In the genomic region with DNA sequence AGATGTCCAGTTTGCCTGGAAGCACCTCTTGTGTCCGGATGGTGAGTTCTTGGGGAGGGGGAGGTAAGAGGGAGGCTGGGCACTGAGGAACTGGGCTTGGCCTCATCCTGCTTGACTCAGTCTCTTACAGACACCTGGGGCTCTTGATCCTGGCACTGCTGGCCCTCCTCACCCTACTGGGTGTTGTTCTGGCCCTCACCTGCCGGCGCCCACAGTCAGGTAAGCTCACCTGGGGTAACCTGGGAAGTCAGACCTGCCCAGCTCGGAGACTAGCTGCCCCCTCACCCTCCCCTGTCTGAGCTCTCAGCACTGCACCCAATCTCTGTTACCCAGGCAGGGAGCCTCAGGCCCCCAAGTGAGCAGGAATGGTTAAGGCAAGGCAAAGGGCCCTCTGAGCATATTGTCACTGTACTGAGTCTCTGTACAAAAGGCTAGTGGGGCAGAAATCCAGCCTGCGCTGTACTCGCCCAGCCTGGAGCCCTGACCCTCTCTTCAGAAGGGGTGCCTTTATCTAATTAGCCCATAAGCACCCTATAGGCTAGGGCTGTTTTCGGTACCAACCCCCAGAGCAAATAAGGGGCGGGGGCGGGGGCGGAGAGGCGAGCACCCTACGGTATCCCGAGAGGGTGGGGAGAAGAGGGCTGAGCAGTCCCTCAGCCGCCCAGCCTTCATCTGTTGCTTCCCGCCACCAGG, we compare ENCODE assay signal across 8 cellular contexts. TPM values are rescaled to one million over a fixed set of nuclear protein-coding genes. Genes with fewer than 3 reads are reported as not detected.
DNase-seq lines count a peak whose midpoint lies in the region; ATAC-seq and TF ChIP-seq lines count a peak whose summit lies in the region.

No MANE protein-coding gene starts in this region.

- H3K27me3 Mint-ChIP-seq in activated naive CD8-positive, alpha-beta T cell treated with anti-CD3 and anti-CD28 coated beads, Interleukin-2, amount 10 ng/mL, durations not matched to agents 7 days and 5 days: peaks cover 13% of the 10 kb centered on the region
- peaks cover 23% of the 10 kb centered on the region for H3K27me3 Mint-ChIP-seq in activated naive CD8-positive, alpha-beta T cell treated with anti-CD3 and anti-CD28 coated beads for 36 hours
- peaks cover 6% of the 10 kb centered on the region for H3K27me3 Mint-ChIP-seq in activated CD8-positive, alpha-beta T cell treated with anti-CD3 and anti-CD28 coated beads, Interleukin-2, amount 10 ng/mL, durations not matched to agents 7 days and 5 days (ENCODE audit: low read depth)

- intact Hi-C loops in lower lobe of right lung (cut with DNase I): no loop called here
- intact Hi-C loops in upper lobe of right lung (cut with DNase I): no loop called here
- intact Hi-C loops in head of caudate nucleus (cut with DNase I): no loop called here

- no peaks in the 10 kb centered on the region for H3K9me3 Mint-ChIP-seq in activated naive CD8-positive, alpha-beta T cell treated with anti-CD3 and anti-CD28 coated beads, Interleukin-2, amount 10 ng/mL, durations not matched to agents 7 days and 5 days
- no peaks in the 10 kb centered on the region for H3K9me3 Mint-ChIP-seq in activated naive CD8-positive, alpha-beta T cell treated with anti-CD3 and anti-CD28 coated beads for 36 hours
- H3K9me3 Mint-ChIP-seq in activated CD8-positive, alpha-beta T cell treated with anti-CD3 and anti-CD28 coated beads, Interleukin-2, amount 10 ng/mL, durations not matched to agents 7 days and 5 days (ENCODE audit: insufficient read depth): no peaks in the 10 kb centered on the region

- H3K4me1 Mint-ChIP-seq in activated naive CD8-positive, alpha-beta T cell treated with anti-CD3 and anti-CD28 coated beads, Interleukin-2, amount 10 ng/mL, durations not matched to agents 7 days and 5 days: peaks cover 14% of the 10 kb centered on the region
- H3K4me1 Mint-ChIP-seq in activated naive CD8-positive, alpha-beta T cell treated with anti-CD3 and anti-CD28 coated beads for 36 hours: peaks cover 14% of the 10 kb centered on the region
- H3K4me1 Mint-ChIP-seq in activated CD8-positive, alpha-beta T cell treated with anti-CD3 and anti-CD28 coated beads, Interleukin-2, amount 10 ng/mL, durations not matched to agents 7 days and 5 days (ENCODE audit: low read depth): peaks cover 22% of the 10 kb centered on the region

- H3K27ac Mint-ChIP-seq in activated naive CD8-positive, alpha-beta T cell treated with anti-CD3 and anti-CD28 coated beads, Interleukin-2, amount 10 ng/mL, durations not matched to agents 7 days and 5 days: no peak overlapping the region
- no peak overlapping the region for H3K27ac Mint-ChIP-seq in activated naive CD8-positive, alpha-beta T cell treated with anti-CD3 and anti-CD28 coated beads for 36 hours
- no peak overlapping the region for H3K27ac Mint-ChIP-seq in activated CD8-positive, alpha-beta T cell treated with anti-CD3 and anti-CD28 coated beads, Interleukin-2, amount 10 ng/mL, durations not matched to agents 7 days and 5 days

- CTCF ChIA-PET in activated CD8-positive, alpha-beta T cell treated with anti-CD3 and anti-CD28 coated beads, Interleukin-2, amount 10 ng/mL, durations not matched to agents 7 days and 5 days (lab: Charles Lee): interaction anchor here (4.4 kb wide), 1 partner anchor 17 kb away, joined by 39 read pairs; the partner anchor contains the start of gene CRELD1

- H3K27me3 ChIP-seq in lower lobe of right lung (ENCODE audit: low read depth) (no peaks in the 10 kb centered on the region), upper lobe of right lung (no peaks in the 10 kb centered on the region)

- peak overlapping the region; percentile 48 for H3K4me3 Mint-ChIP-seq in activated naive CD8-positive, alpha-beta T cell treated with anti-CD3 and anti-CD28 coated beads, Interleukin-2, amount 10 ng/mL, durations not matched to agents 7 days and 5 days
- H3K4me3 Mint-ChIP-seq in activated naive CD8-positive, alpha-beta T cell treated with anti-CD3 and anti-CD28 coated beads for 36 hours: no peak overlapping the region
- no peak overlapping the region for H3K4me3 Mint-ChIP-seq in activated CD8-positive, alpha-beta T cell treated with anti-CD3 and anti-CD28 coated beads, Interleukin-2, amount 10 ng/mL, durations not matched to agents 7 days and 5 days

- no peaks in the 10 kb centered on the region for H3K36me3 ChIP-seq in lower lobe of right lung
- H3K36me3 ChIP-seq in upper lobe of right lung: no peaks in the 10 kb centered on the region

- no peak for ATAC-seq in activated naive CD8-positive, alpha-beta T cell treated with anti-CD3 and anti-CD28 coated beads, Interleukin-2, amount 10 ng/mL, durations not matched to agents 7 days and 5 days (ENCODE audit: low read depth)
- peak; percentile 1 for ATAC-seq in activated CD8-positive, alpha-beta T cell treated with anti-CD3 and anti-CD28 coated beads, Interleukin-2, amount 10 ng/mL, durations not matched to agents 7 days and 5 days
- ATAC-seq in lower lobe of right lung: no peak
- no peak for ATAC-seq in upper lobe of right lung

- H3K4me3 ChIP-seq in lower lobe of right lung (peak overlapping the region; percentile 68), upper lobe of right lung (peak overlapping the region; percentile 57)

- H3K4me1 ChIP-seq in lower lobe of right lung (peaks cover 43% of the 10 kb centered on the region), upper lobe of right lung (peaks cover 39% of the 10 kb centered on the region)

- H3K27ac ChIP-seq in lower lobe of right lung (peak overlapping the region; percentile 90), upper lobe of right lung (peak overlapping the region; percentile 71)

- POLR2A ChIA-PET in activated naive CD8-positive, alpha-beta T cell treated with anti-CD3 and anti-CD28 coated beads, Interleukin-2, amount 10 ng/mL, durations not matched to agents 7 days and 5 days (lab: Charles Lee): interaction anchor here (1.6 to 3.0 kb wide), 2 partner anchors 18 to 24 kb away, joined by 5 to 16 read pairs; partner anchors contain the start of genes CRELD1 and JAGN1
- POLR2A ChIA-PET in activated CD8-positive, alpha-beta T cell treated with anti-CD3 and anti-CD28 coated beads, Interleukin-2, amount 10 ng/mL, durations not matched to agents 7 days and 5 days (lab: Charles Lee): interaction anchor here (0.6 to 1.2 kb wide), 2 partner anchors 21 to 121 kb away, joined by 3 read pairs; no protein-coding TSS in a partner anchor

- H3K36me3 Mint-ChIP-seq in activated naive CD8-positive, alpha-beta T cell treated with anti-CD3 and anti-CD28 coated beads, Interleukin-2, amount 10 ng/mL, durations not matched to agents 7 days and 5 days: peaks cover 2% of the 10 kb centered on the region
- no peaks in the 10 kb centered on the region for H3K36me3 Mint-ChIP-seq in activated naive CD8-positive, alpha-beta T cell treated with anti-CD3 and anti-CD28 coated beads for 36 hours
- H3K36me3 Mint-ChIP-seq in activated CD8-positive, alpha-beta T cell treated with anti-CD3 and anti-CD28 coated beads, Interleukin-2, amount 10 ng/mL, durations not matched to agents 7 days and 5 days (ENCODE audit: low read depth): no peaks in the 10 kb centered on the region

- no peaks in the 10 kb centered on the region for H3K9me3 ChIP-seq in lower lobe of right lung
- no peaks in the 10 kb centered on the region for H3K9me3 ChIP-seq in upper lobe of right lung

- TF ChIP-seq CTCF in lower lobe of right lung (IDR thresholded peaks at IDR 0.05): no peak
- no peak for TF ChIP-seq CTCF in upper lobe of right lung (IDR thresholded peaks at IDR 0.05)

- DNase-seq in activated naive CD8-positive, alpha-beta T cell treated with anti-CD3 and anti-CD28 coated beads, Interleukin-2, amount 10 ng/mL, durations not matched to agents 7 days and 5 days: no peak
- DNase-seq in activated naive CD8-positive, alpha-beta T cell treated with anti-CD3 and anti-CD28 coated beads for 36 hours: no peak
- DNase-seq in activated CD8-positive, alpha-beta T cell treated with anti-CD3 and anti-CD28 coated beads, Interleukin-2, amount 10 ng/mL, durations not matched to agents 7 days and 5 days: no peak
- DNase-seq in lower lobe of right lung (no peak), upper lobe of right lung (no peak), head of caudate nucleus (no peak), NCI-H1436 (lab: John Stamatoyannopoulos, UW) (no peak), DMS79 treated with DMSO at 0.1 percent for 48 hours (lab: John Stamatoyannopoulos, UW) (no peak)

RNA-seq across cellular contexts. Expression of gene IL17RC, which starts 2.2 kb away (rescaled TPM):
- total RNA-seq in activated naive CD8-positive, alpha-beta T cell treated with anti-CD3 and anti-CD28 coated beads, Interleukin-2, amount 10 ng/mL, durations not matched to agents 7 days and 5 days: under 1 TPM in 1 of 2 experiments, not detected in 1; 0.22 TPM
- total RNA-seq in activated naive CD8-positive, alpha-beta T cell treated with anti-CD3 and anti-CD28 coated beads for 36 hours: under 1 TPM; 0.36 to 0.60 TPM
- total RNA-seq in activated CD8-positive, alpha-beta T cell treated with anti-CD3 and anti-CD28 coated beads, Interleukin-2, amount 10 ng/mL, durations not matched to agents 7 days and 5 days: under 1 TPM; 0.42 to 0.55 TPM
- total RNA-seq in lower lobe of right lung (27.2 TPM), upper lobe of right lung (26.9 TPM)

RNA-seq across cellular contexts. Expression of gene IL17RE, which starts 12.1 kb away (rescaled TPM):
- 1 to 10 TPM in 1 of 2 experiments, under 1 TPM in 1; 0.94 to 1.1 TPM for total RNA-seq in activated naive CD8-positive, alpha-beta T cell treated with anti-CD3 and anti-CD28 coated beads, Interleukin-2, amount 10 ng/mL, durations not matched to agents 7 days and 5 days
- total RNA-seq in activated naive CD8-positive, alpha-beta T cell treated with anti-CD3 and anti-CD28 coated beads for 36 hours: 1 to 10 TPM; 1.2 to 1.8 TPM
- total RNA-seq in activated CD8-positive, alpha-beta T cell treated with anti-CD3 and anti-CD28 coated beads, Interleukin-2, amount 10 ng/mL, durations not matched to agents 7 days and 5 days: 1 to 10 TPM; 1.3 to 1.8 TPM
- total RNA-seq in lower lobe of right lung: 21.5 TPM
- 22.6 TPM for total RNA-seq in upper lobe of right lung

RNA-seq across cellular contexts. Expression of gene CRELD1, which starts 18.9 kb away (rescaled TPM):
- 10 to 100 TPM; 26.2 to 29.3 TPM for total RNA-seq in activated naive CD8-positive, alpha-beta T cell treated with anti-CD3 and anti-CD28 coated beads, Interleukin-2, amount 10 ng/mL, durations not matched to agents 7 days and 5 days
- total RNA-seq in activated naive CD8-positive, alpha-beta T cell treated with anti-CD3 and anti-CD28 coated beads for 36 hours: 1 to 10 TPM; 7.9 to 10.0 TPM
- 10 to 100 TPM; 10.1 to 10.9 TPM for total RNA-seq in activated CD8-positive, alpha-beta T cell treated with anti-CD3 and anti-CD28 coated beads, Interleukin-2, amount 10 ng/mL, durations not matched to agents 7 days and 5 days
- total RNA-seq in lower lobe of right lung (54.3 TPM), upper lobe of right lung (51.4 TPM)

RNA-seq across cellular contexts. Expression of gene JAGN1, which starts 24.3 kb away (rescaled TPM):
- 10 to 100 TPM; 31.5 to 34.2 TPM for total RNA-seq in activated naive CD8-positive, alpha-beta T cell treated with anti-CD3 and anti-CD28 coated beads, Interleukin-2, amount 10 ng/mL, durations not matched to agents 7 days and 5 days
- 10 to 100 TPM; 49.0 to 49.2 TPM for total RNA-seq in activated naive CD8-positive, alpha-beta T cell treated with anti-CD3 and anti-CD28 coated beads for 36 hours
- total RNA-seq in activated CD8-positive, alpha-beta T cell treated with anti-CD3 and anti-CD28 coated beads, Interleukin-2, amount 10 ng/mL, durations not matched to agents 7 days and 5 days: 10 to 100 TPM; 30.2 to 31.0 TPM
- total RNA-seq in lower lobe of right lung: 23.8 TPM
- 28.7 TPM for total RNA-seq in upper lobe of right lung

RNA-seq across cellular contexts. Expression of gene CIDEC, which starts 34.7 kb away (rescaled TPM):
- total RNA-seq in activated naive CD8-positive, alpha-beta T cell treated with anti-CD3 and anti-CD28 coated beads, Interleukin-2, amount 10 ng/mL, durations not matched to agents 7 days and 5 days: not detected
- under 1 TPM in 1 of 2 experiments, not detected in 1; 0.18 TPM for total RNA-seq in activated naive CD8-positive, alpha-beta T cell treated with anti-CD3 and anti-CD28 coated beads for 36 hours
- total RNA-seq in activated CD8-positive, alpha-beta T cell treated with anti-CD3 and anti-CD28 coated beads, Interleukin-2, amount 10 ng/mL, durations not matched to agents 7 days and 5 days: not detected
- total RNA-seq in lower lobe of right lung (not detected), upper lobe of right lung (not detected)

Comparison
In these comparisons a context has a peak if more than half of its experiments do, and no peak if none do; other contexts are left out.
1. RNA of gene IL17RC, which starts 2.2 kb away (total RNA-seq): 27.2 TPM in lower lobe of right lung (single experiment) and 26.9 TPM in upper lobe of right lung (single experiment); 0.36 to 0.60 TPM in activated naive CD8-positive, alpha-beta T cell treated with anti-CD3 and anti-CD28 coated beads for 36 hours, 0.42 to 0.55 TPM in activated CD8-positive, alpha-beta T cell treated with anti-CD3 and anti-CD28 coated beads, Interleukin-2, amount 10 ng/mL, durations not matched to agents 7 days and 5 days and 0.22 TPM in activated naive CD8-positive, alpha-beta T cell treated with anti-CD3 and anti-CD28 coated beads, Interleukin-2, amount 10 ng/mL, durations not matched to agents 7 days and 5 days; every median in the first group is over 10 times any median in the second.